In the genomic region with DNA sequence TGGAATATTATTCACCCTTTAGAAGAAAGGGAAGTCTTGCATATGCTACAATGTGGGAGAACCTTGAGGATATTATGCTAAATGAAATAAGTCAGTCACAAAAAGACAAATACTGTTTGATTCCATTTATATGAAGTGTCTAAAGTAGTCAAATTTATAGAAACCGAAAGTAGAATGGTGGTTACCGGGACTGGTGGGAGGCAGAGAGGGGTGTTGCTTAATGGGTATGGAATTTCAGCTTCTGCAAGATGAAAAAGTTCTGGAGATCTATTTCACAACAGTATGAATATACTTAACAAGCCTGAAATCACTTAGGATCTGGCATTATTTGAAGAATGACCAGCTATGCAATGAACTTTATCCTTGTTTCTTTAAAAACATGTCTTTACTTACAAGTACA, we compare ENCODE assay signal across 17 cellular contexts. TPM values are rescaled to one million over a fixed set of nuclear protein-coding genes. Genes with fewer than 3 reads are reported as not detected.
DNase-seq lines count a peak whose midpoint lies in the region; ATAC-seq and TF ChIP-seq lines count a peak whose summit lies in the region.
"Had no signal": no experiment of that assay in that cellular context is flagged by ENCODE, and none has a peak within 500 bp of the region (broad histone marks: within the 10 kb centered on the region; RNA-seq: fewer than 3 reads in every experiment).

No MANE protein-coding gene starts in this region.

- H4K20me1 ChIP-seq in Karpas-422 (ENCODE audit: insufficient read depth, low read depth, low read length), result no peaks in the 10 kb centered on the region
- no peaks in the 10 kb centered on the region for H4K20me1 ChIP-seq in GM23338 (replicated peaks; ENCODE audit: insufficient read depth)

- H3K9ac ChIP-seq in Karpas-422 (ENCODE audit: low read length), result no peak overlapping the region

- H3K36me3 Mint-ChIP-seq in nephron (ENCODE audit: low read depth) (no peaks in the 10 kb centered on the region), GM23338 (ENCODE audit: low read depth) (no peaks in the 10 kb centered on the region)

- DNase-seq in A673 (ENCODE audit: low spot score), result peak; percentile 52
- no peak for DNase-seq in Karpas-422
- DNase-seq in epithelial cell of esophagus (ENCODE audit: low read depth), result peak; percentile 16
- no peak for DNase-seq in GM23338 (ENCODE audit: low spot score)
- DNase-seq in stimulated activated naive CD4-positive, alpha-beta T cell treated with Interleukin-2 at 50 U/mL for 16 hours (lab: John Stamatoyannopoulos, UW), result no peak
- DNase-seq: ACHN; NCI-H1694 treated with DMSO at 0.1 percent for 48 hours; NK-92 treated with Interleukin-12 subunit alpha and Interleukin-12 subunit beta, amount 100 ng/mL, for 24 hours; occipital lobe; stimulated activated CD4-positive, alpha-beta T cell treated with anti-CD3 and anti-CD28 coated beads, Interleukin-4, amount 100 ng/mL, for 1 hour; stomach had no signal

- no peaks in the 10 kb centered on the region for H3K9me3 Mint-ChIP-seq in nephron
- no peaks in the 10 kb centered on the region for H3K9me3 Mint-ChIP-seq in GM23338

- H3K27me3 ChIP-seq in A673 (replicated peaks; ENCODE audit: insufficient read depth, low read depth, low read length, poor library complexity) (no peaks in the 10 kb centered on the region), Karpas-422 (ENCODE audit: low read length) (no peaks in the 10 kb centered on the region), GM23338 (ENCODE audit: insufficient read depth) (no peaks in the 10 kb centered on the region)
- H3K27me3 ChIP-seq: foreskin keratinocyte, stomach had no signal

- no TSS peak for BruUV-seq in A673 (replicated peaks; lab: Mats Ljungman, UMichigan)

- no peaks in the 10 kb centered on the region for H3K9me2 ChIP-seq in Karpas-422 (replicated peaks; ENCODE audit: insufficient read depth, low read length)
- no peaks in the 10 kb centered on the region for H3K9me2 ChIP-seq in GM23338 (ENCODE audit: insufficient read depth)

- H3K27me3 Mint-ChIP-seq in nephron (ENCODE audit: low read depth) (no peaks in the 10 kb centered on the region), GM23338 (ENCODE audit: insufficient read depth, low read depth, poor library complexity) (no peaks in the 10 kb centered on the region)
- H3K27me3 Mint-ChIP-seq: central memory CD8-positive, alpha-beta T cell had no signal

- intact Hi-C loops in A673 (cut with micrococcal nuclease; ENCODE audit: unreplicated experiment), result loop anchor here (5.0 kb wide), 1 partner anchor 67 kb away; no protein-coding TSS in a partner anchor

- H2AFZ ChIP-seq in Karpas-422 (ENCODE audit: low read length), result no peak overlapping the region
- no peak overlapping the region for H2AFZ ChIP-seq in GM23338

- H3K4me3 ChIP-seq in A673 (ENCODE audit: low read depth, low read length, poor library complexity, severe bottlenecking) (peak overlapping the region; percentile 24), Karpas-422 (ENCODE audit: low read length) (no peak overlapping the region), epithelial cell of esophagus (ENCODE audit: low read length) (no peak overlapping the region), GM23338 (no peak overlapping the region)
- H3K4me3 ChIP-seq: stomach had no signal

- peak overlapping the region; percentile 79 for H3K27ac ChIP-seq in A673 (ENCODE audit: low read depth, low read length, poor library complexity, severe bottlenecking)
- no peak overlapping the region for H3K27ac ChIP-seq in Karpas-422 (ENCODE audit: low read length)
- no peak overlapping the region for H3K27ac ChIP-seq in GM23338 (ENCODE audit: low read depth)
- H3K27ac ChIP-seq: foreskin keratinocyte, stomach had no signal

- no peaks in the 10 kb centered on the region for H3K79me2 ChIP-seq in Karpas-422 (ENCODE audit: low read length)
- H3K79me2 ChIP-seq in GM23338 (replicated peaks; ENCODE audit: insufficient read depth), result no peaks in the 10 kb centered on the region

- H3K4me1 ChIP-seq in A673 (ENCODE audit: insufficient read depth, low read length, poor library complexity, severe bottlenecking) (peaks cover 52% of the 10 kb centered on the region), Karpas-422 (ENCODE audit: low read length) (no peaks in the 10 kb centered on the region), GM23338 (ENCODE audit: insufficient read depth) (no peaks in the 10 kb centered on the region)
- H3K4me1 ChIP-seq: foreskin keratinocyte, stomach had no signal

- H3K4me3 Mint-ChIP-seq in nephron (peak overlapping the region in 2 of 3 experiments; percentile 16 to 22), GM23338 (no peak overlapping the region)
- H3K4me3 Mint-ChIP-seq: central memory CD8-positive, alpha-beta T cell had no signal

- TF ChIP-seq CTCF in A673 (conservative IDR thresholded peaks at IDR 0.05; ENCODE audit: low read depth, low read length) (no peak), epithelial cell of esophagus (IDR thresholded peaks at IDR 0.05; ENCODE audit: insufficient read depth, low read depth, low read length, missing control alignments) (no peak), nephron (IDR thresholded peaks at IDR 0.05; ENCODE audit: unreplicated experiment in 3 of 3) (no peak), GM23338 (conservative IDR thresholded peaks at IDR 0.05; ENCODE audit: low read depth in 2 of 2) (no peak)

- H3F3A ChIP-seq in GM23338 (replicated peaks; ENCODE audit: low read depth), result no peaks in the 10 kb centered on the region

- H3K36me3 ChIP-seq in A673 (ENCODE audit: insufficient read depth, low read length, poor library complexity, severe bottlenecking) (peaks cover 3% of the 10 kb centered on the region), Karpas-422 (ENCODE audit: insufficient read depth, low read length) (no peaks in the 10 kb centered on the region), GM23338 (ENCODE audit: insufficient read depth) (no peaks in the 10 kb centered on the region)
- H3K36me3 ChIP-seq: stomach had no signal

- H3K4me1 Mint-ChIP-seq in nephron (peaks cover 47% of the 10 kb centered on the region), GM23338 (no peaks in the 10 kb centered on the region)
- H3K4me1 Mint-ChIP-seq: central memory CD8-positive, alpha-beta T cell had no signal

- H3K9me3 ChIP-seq in A673 (ENCODE audit: low read depth, low read length, poor library complexity, severe bottlenecking) (no peaks in the 10 kb centered on the region), Karpas-422 (ENCODE audit: low read length) (no peaks in the 10 kb centered on the region)
- H3K9me3 ChIP-seq: stomach had no signal

- CTCF ChIA-PET in A673 (lab: Charles Lee), result no interaction called here

- H3K4me2 ChIP-seq in Karpas-422 (ENCODE audit: low read depth, low read length, poor library complexity, severe bottlenecking) (peak overlapping the region; percentile 10), GM23338 (no peak overlapping the region)

- H3K27ac Mint-ChIP-seq in nephron (peak overlapping the region; percentile 40 to 94 (median 90)), GM23338 (no peak overlapping the region)

- POLR2A ChIA-PET in A673 (lab: Charles Lee; ENCODE audit: low non-redundant PET), result no interaction called here

- ATAC-seq in GM23338 (no peak), GM19452 (IDR thresholded peaks at IDR 0.05; ENCODE audit: unreplicated experiment) (no peak), GM18867 (IDR thresholded peaks at IDR 0.05; ENCODE audit: unreplicated experiment) (no peak)
- ATAC-seq: activated CD4-positive, CD25-positive, alpha-beta regulatory T cell treated with anti-CD3 and anti-CD28 coated beads, Interleukin-2, amount 50 U/mL, for 24 hours; foreskin keratinocyte had no signal

TF ChIP-seq in GM23338, 12 proteins besides CTCF, POLR2A, EP300 and RAD21 (continues in another document):
- TF ChIP-seq, protein P1, sequence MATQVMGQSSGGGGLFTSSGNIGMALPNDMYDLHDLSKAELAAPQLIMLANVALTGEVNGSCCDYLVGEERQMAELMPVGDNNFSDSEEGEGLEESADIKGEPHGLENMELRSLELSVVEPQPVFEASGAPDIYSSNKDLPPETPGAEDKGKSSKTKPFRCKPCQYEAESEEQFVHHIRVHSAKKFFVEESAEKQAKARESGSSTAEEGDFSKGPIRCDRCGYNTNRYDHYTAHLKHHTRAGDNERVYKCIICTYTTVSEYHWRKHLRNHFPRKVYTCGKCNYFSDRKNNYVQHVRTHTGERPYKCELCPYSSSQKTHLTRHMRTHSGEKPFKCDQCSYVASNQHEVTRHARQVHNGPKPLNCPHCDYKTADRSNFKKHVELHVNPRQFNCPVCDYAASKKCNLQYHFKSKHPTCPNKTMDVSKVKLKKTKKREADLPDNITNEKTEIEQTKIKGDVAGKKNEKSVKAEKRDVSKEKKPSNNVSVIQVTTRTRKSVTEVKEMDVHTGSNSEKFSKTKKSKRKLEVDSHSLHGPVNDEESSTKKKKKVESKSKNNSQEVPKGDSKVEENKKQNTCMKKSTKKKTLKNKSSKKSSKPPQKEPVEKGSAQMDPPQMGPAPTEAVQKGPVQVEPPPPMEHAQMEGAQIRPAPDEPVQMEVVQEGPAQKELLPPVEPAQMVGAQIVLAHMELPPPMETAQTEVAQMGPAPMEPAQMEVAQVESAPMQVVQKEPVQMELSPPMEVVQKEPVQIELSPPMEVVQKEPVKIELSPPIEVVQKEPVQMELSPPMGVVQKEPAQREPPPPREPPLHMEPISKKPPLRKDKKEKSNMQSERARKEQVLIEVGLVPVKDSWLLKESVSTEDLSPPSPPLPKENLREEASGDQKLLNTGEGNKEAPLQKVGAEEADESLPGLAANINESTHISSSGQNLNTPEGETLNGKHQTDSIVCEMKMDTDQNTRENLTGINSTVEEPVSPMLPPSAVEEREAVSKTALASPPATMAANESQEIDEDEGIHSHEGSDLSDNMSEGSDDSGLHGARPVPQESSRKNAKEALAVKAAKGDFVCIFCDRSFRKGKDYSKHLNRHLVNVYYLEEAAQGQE (IDR thresholded peaks at IDR 0.05; ENCODE audit: unreplicated experiment), result no peak

RNA-seq across cellular contexts. Expression of gene FREM1, which starts 14.6 kb away (rescaled TPM):
- 4.2 and 5.1 TPM in 2 replicates for total RNA-seq in A673 (2021)
- total RNA-seq in Karpas-422 (2014; rRNA removed; shearing (Covaris generic); ENCODE audit: low replicate concordance), result not detected in 2 replicates
- 3.1 and 4.8 TPM in 2 replicates for total RNA-seq in GM23338 (2014; rRNA removed; shearing (Covaris generic))
- polyA plus RNA-seq in GM23338 (2016; fragmentation: Nextera tagmentation; extraction: Ambion mirVana), result 0.78 and 0.94 TPM in 2 replicates
- total RNA-seq: foreskin keratinocyte had no signal

Comparison
In these comparisons a context has a peak if more than half of its experiments do, and no peak if none do; other contexts are left out.
1. DNase-seq: peak in A673 (single experiment) and epithelial cell of esophagus (single experiment); none in Karpas-422 (single experiment), GM23338 (single experiment) and stimulated activated naive CD4-positive, alpha-beta T cell treated with Interleukin-2 at 50 U/mL for 16 hours (single experiment).